ENCODE assay signal across 19 cellular contexts in the genomic region with DNA sequence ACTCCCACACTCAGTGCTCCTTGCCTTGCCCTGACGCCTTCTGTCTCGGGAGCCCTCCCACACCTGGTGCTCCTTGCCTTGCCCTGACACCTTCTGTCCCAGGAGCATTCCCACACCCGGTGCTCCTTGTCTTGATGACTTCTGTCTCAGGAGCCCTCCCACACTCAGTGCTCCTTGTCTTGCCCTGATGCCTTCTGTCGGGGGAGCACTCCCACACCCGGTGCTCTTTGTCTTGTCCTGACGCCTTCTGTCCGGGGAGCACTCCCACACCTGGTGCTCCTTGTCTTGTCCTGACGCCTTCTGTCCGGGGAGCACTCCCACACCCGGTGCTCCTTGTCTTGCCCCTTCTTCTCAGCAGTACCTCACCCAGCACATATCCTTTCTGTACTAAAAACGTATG.
"Had no signal": no experiment of that assay in that cellular context is flagged by ENCODE, and none has a peak within 500 bp of the region (broad histone marks: within the 10 kb centered on the region; RNA-seq: fewer than 3 reads in every experiment).

No MANE protein-coding gene starts in this region.

- H3K27me3 Mint-ChIP-seq: activated CD4-positive, alpha-beta memory T cell treated with anti-CD3 and anti-CD28 coated beads, Interleukin-2, amount 10 ng/mL, durations not matched to agents 7 days and 5 days; activated CD4-positive, alpha-beta T cell treated with anti-CD3 and anti-CD28 coated beads for 36 hours; T-cell had no signal

- H3K9me3 ChIP-seq: adrenal gland had no signal

- H3K36me3 Mint-ChIP-seq: T-cell had no signal

- H3K27ac ChIP-seq: adrenal gland, VCaP had no signal

- DNase-seq: activated CD4-positive, alpha-beta memory T cell treated with anti-CD3 and anti-CD28 coated beads, Interleukin-2, amount 10 ng/mL, durations not matched to agents 7 days and 5 days; activated CD4-positive, alpha-beta T cell treated with anti-CD3 and anti-CD28 coated beads for 36 hours; activated CD4-positive, alpha-beta T cell treated with anti-CD3 and anti-CD28 coated beads, Interleukin-2, amount 50 U/mL, for 1 hour; activated T-cell treated with anti-CD3 and anti-CD28 coated beads for 4 hours; adrenal gland; anterior cingulate cortex; cerebellar nuclear complex; MM.1S; NCI-H1105; NCI-H1694 treated with DMSO at 0.1 percent for 48 hours; NCI-H2029 treated with DMSO at 0.1 percent for 48 hours; NCI-H345; NCI-H510A; NCI-H526 treated with DMSO at 0.1 percent for 48 hours; SIG-M5; T-cell; T-helper 2 cell had no signal

- H3K27me3 ChIP-seq: adrenal gland had no signal

- ATAC-seq: activated CD4-positive, alpha-beta T cell treated with anti-CD3 and anti-CD28 coated beads for 36 hours; activated naive CD4-positive, alpha-beta T cell treated with anti-CD3 and anti-CD28 coated beads, Interleukin-2, amount 50 U/mL, for 72 hours; T-cell had no signal

- H3K27ac Mint-ChIP-seq: activated CD4-positive, alpha-beta memory T cell treated with anti-CD3 and anti-CD28 coated beads, Interleukin-2, amount 10 ng/mL, durations not matched to agents 7 days and 5 days; activated CD4-positive, alpha-beta T cell treated with anti-CD3 and anti-CD28 coated beads for 36 hours; activated naive CD4-positive, alpha-beta T cell treated with anti-CD3 and anti-CD28 coated beads, Interleukin-2, amount 50 U/mL, for 72 hours had no signal

- H3K4me1 ChIP-seq: adrenal gland had no signal

- H3K4me3 Mint-ChIP-seq: activated CD4-positive, alpha-beta memory T cell treated with anti-CD3 and anti-CD28 coated beads, Interleukin-2, amount 10 ng/mL, durations not matched to agents 7 days and 5 days; activated CD4-positive, alpha-beta T cell treated with anti-CD3 and anti-CD28 coated beads for 36 hours; T-cell had no signal
